In genomic region chr4:26069218-26069617, GRCh38 we compare ENCODE assay signal across 9 cellular contexts.
DNase-seq lines count a peak whose midpoint lies in the region; ATAC-seq and TF ChIP-seq lines count a peak whose summit lies in the region.
"Had no signal": no experiment of that assay in that cellular context is flagged by ENCODE, and none has a peak within 500 bp of the region (broad histone marks: within the 10 kb centered on the region; RNA-seq: fewer than 3 reads in every experiment).

No MANE protein-coding gene starts in this region.

- H3K27ac Mint-ChIP-seq in MCF 10A (ENCODE audit: low read depth, unreplicated experiment) (no peak overlapping the region), endothelial cell (ENCODE audit: unreplicated experiment) (no peak overlapping the region)

- H3K4me1 ChIP-seq in breast epithelium = no peaks in the 10 kb centered on the region
- H3K4me1 ChIP-seq in stomach = peaks cover 0 to 5% (median 0%) of the 10 kb centered on the region in 4 donors

- H3K4me3 ChIP-seq in breast epithelium = no peak overlapping the region
- no peak overlapping the region for H3K4me3 ChIP-seq in stomach

- H3K9me3 ChIP-seq in breast epithelium (no peaks in the 10 kb centered on the region), stomach (no peaks in the 10 kb centered on the region)

- H3K27me3 Mint-ChIP-seq in MCF 10A (ENCODE audit: insufficient read depth, unreplicated experiment) = no peaks in the 10 kb centered on the region
- peaks cover 2% of the 10 kb centered on the region for H3K27me3 Mint-ChIP-seq in endothelial cell (ENCODE audit: unreplicated experiment)

- TF ChIP-seq EP300 in stomach (IDR thresholded peaks at IDR 0.05) = no peak

- H3K36me3 ChIP-seq in breast epithelium = no peaks in the 10 kb centered on the region
- no peaks in the 10 kb centered on the region for H3K36me3 ChIP-seq in stomach

- H3K4me1 Mint-ChIP-seq in MCF 10A (ENCODE audit: insufficient read depth, unreplicated experiment) = no peaks in the 10 kb centered on the region
- H3K4me1 Mint-ChIP-seq in endothelial cell (ENCODE audit: unreplicated experiment) = no peaks in the 10 kb centered on the region

- BruUV-seq in MCF 10A (replicated peaks; lab: Mats Ljungman, UMichigan) = no TSS peak

- CTCF ChIA-PET in MCF 10A (lab: Yijun Ruan, JAX) = interaction anchor here (0.8 to 1.3 kb wide), 3 partner anchors 8 to 255 kb away, joined by 3 to 4 read pairs (median 4); no protein-coding TSS in a partner anchor

- H3K36me3 Mint-ChIP-seq in MCF 10A (ENCODE audit: insufficient read depth, unreplicated experiment) (no peaks in the 10 kb centered on the region), endothelial cell (ENCODE audit: low read depth, unreplicated experiment) (no peaks in the 10 kb centered on the region)

- no peak for TF ChIP-seq POLR2A in breast epithelium (IDR thresholded peaks at IDR 0.05)
- no peak for TF ChIP-seq POLR2A in stomach (IDR thresholded peaks at IDR 0.05)

- H3K4me3 Mint-ChIP-seq in MCF 10A (ENCODE audit: unreplicated experiment) (no peak overlapping the region), endothelial cell (ENCODE audit: unreplicated experiment) (no peak overlapping the region)

- POLR2A ChIA-PET in MCF 10A (lab: Yijun Ruan, JAX) = interaction anchor here (0.7 kb wide), 1 partner anchor 26 kb away, joined by 3 read pairs; no protein-coding TSS in a partner anchor

- H3K27ac ChIP-seq in breast epithelium (no peak overlapping the region), stomach (no peak overlapping the region)
- H3K27ac ChIP-seq: VCaP had no signal

- WGBS in stomach, 5 donors = 66 to 71% (median 67%) methylated on average over 4 of the region's 4 CpGs

- peak; percentile 59 for DNase-seq in MCF 10A (ENCODE audit: unreplicated experiment)
- no peak for DNase-seq in breast epithelium (ENCODE audit: low spot score in 2 of 2)
- DNase-seq in NCI-H524 treated with DMSO at 0.1 percent for 48 hours (lab: John Stamatoyannopoulos, UW) = peak; percentile 4
- peak; percentile 16 for DNase-seq in endothelial cell (ENCODE audit: low spot score)
- DNase-seq in stomach = no peak
- DNase-seq in activated T-cell treated with anti-CD3 and anti-CD28 coated beads, Interleukin-2, amount 50 U/mL, for 1 hour = no peak
- no peak for DNase-seq in medulla oblongata (ENCODE audit: extremely low spot score)

- ATAC-seq in GM21737 (IDR thresholded peaks at IDR 0.05; ENCODE audit: unreplicated experiment) = no peak

- intact Hi-C loops in MCF 10A (cut with micrococcal nuclease) = no loop called here
- intact Hi-C loops in breast epithelium (cut with DNase I; ENCODE audit: low total_unique reads) = no loop called here
- intact Hi-C loops in stomach (cut with DNase I; ENCODE audit: low total_unique reads) = no loop called here

- peak; percentile 38 for TF ChIP-seq CTCF in MCF 10A (IDR thresholded peaks at IDR 0.05; ENCODE audit: unreplicated experiment)
- TF ChIP-seq CTCF in breast epithelium (IDR thresholded peaks at IDR 0.05) = no peak
- TF ChIP-seq CTCF in endothelial cell (IDR thresholded peaks at IDR 0.05; ENCODE audit: unreplicated experiment) = peak; percentile 58
- no peak for TF ChIP-seq CTCF in stomach (IDR thresholded peaks at IDR 0.05)

- H3K9me3 Mint-ChIP-seq in MCF 10A (ENCODE audit: unreplicated experiment) (no peaks in the 10 kb centered on the region), endothelial cell (ENCODE audit: unreplicated experiment) (no peaks in the 10 kb centered on the region)

- H3K27me3 ChIP-seq in breast epithelium (no peaks in the 10 kb centered on the region), stomach (no peaks in the 10 kb centered on the region)

Comparison
In these comparisons a context has a peak if more than half of its experiments do, and no peak if none do; other contexts are left out.
1. DNase-seq: peak in MCF 10A (single experiment), NCI-H524 treated with DMSO at 0.1 percent for 48 hours (single experiment) and endothelial cell (single experiment); none in breast epithelium (0 of 2), stomach (single experiment), activated T-cell treated with anti-CD3 and anti-CD28 coated beads, Interleukin-2, amount 50 U/mL, for 1 hour (single experiment) and medulla oblongata (single experiment).
2. CTCF ChIP-seq: peak in MCF 10A (single experiment) and endothelial cell (single experiment); none in breast epithelium (0 of 3) and stomach (0 of 7).